8 cellular contexts compared by ENCODE assay signal in genomic region chr2:170715062-170715931, GRCh38. TPM values are rescaled to one million over a fixed set of nuclear protein-coding genes. Genes with fewer than 3 reads are reported as not detected.
A peak's percentile ranks its signal among the peaks of the same experiment; 100 is the strongest.
DNase-seq lines count a peak whose midpoint lies in the region; ATAC-seq and TF ChIP-seq lines count a peak whose summit lies in the region.

TSS of gene SP5 (plus strand) at chr2:170715337. CDS start at chr2:170715513, 176 bp downstream.

- no peak for TF ChIP-seq EP300 in upper lobe of left lung (IDR thresholded peaks at IDR 0.05)

- peaks cover 34% of the 10 kb centered on the region for H3K4me1 ChIP-seq in mononuclear cell (ENCODE audit: insufficient read depth, low read length)
- peaks cover 29 to 53% (median 34%) of the 10 kb centered on the region in 4 donors for H3K4me1 ChIP-seq in upper lobe of left lung

- H3K4me3 ChIP-seq in MG63 = peak within 1 kb of the TSS; percentile 51
- peak within 1 kb of the TSS; percentile 30 for H3K4me3 ChIP-seq in mononuclear cell (ENCODE audit: low read length)
- H3K4me3 ChIP-seq in upper lobe of left lung = peak within 1 kb of the TSS; percentile 47 to 62 (median 54)

- peak in 1 of 4 donors; percentile 37 for TF ChIP-seq POLR2A in upper lobe of left lung (IDR thresholded peaks at IDR 0.05)

- peak within 1 kb of the TSS in 3 of 4 donors; percentile 55 to 71 (median 58) for H3K27ac ChIP-seq in upper lobe of left lung

- DNase-seq in DMS79 (lab: John Stamatoyannopoulos, UW) = peak; percentile 71
- peak; percentile 34 for DNase-seq in MG63
- DNase-seq in activated CD4-positive, alpha-beta T cell treated with anti-CD3 and anti-CD28 coated beads for 4 hours = peak; percentile 22 to 26
- DNase-seq in epidermal melanocyte (ENCODE audit: insufficient read length, low spot score) = peak; percentile 60
- peak; percentile 71 to 91 for DNase-seq in upper lobe of left lung

- H3K27me3 ChIP-seq in MG63 (no peaks in the 10 kb centered on the region), mononuclear cell (ENCODE audit: insufficient read depth, low read length) (peaks cover 87% of the 10 kb centered on the region), upper lobe of left lung (peaks cover 0 to 51% (median 32%) of the 10 kb centered on the region in 4 donors)

- H3K9me3 ChIP-seq in MG63 = no peaks in the 10 kb centered on the region
- no peaks in the 10 kb centered on the region for H3K9me3 ChIP-seq in mononuclear cell (ENCODE audit: low read depth, low read length)
- H3K9me3 ChIP-seq in upper lobe of left lung = no peaks in the 10 kb centered on the region

- TF ChIP-seq CTCF in upper lobe of left lung (IDR thresholded peaks at IDR 0.05) = no peak

- no peaks in the 10 kb centered on the region for H3K36me3 ChIP-seq in MG63
- no peaks in the 10 kb centered on the region for H3K36me3 ChIP-seq in upper lobe of left lung

- WGBS in upper lobe of left lung, 2 donors = 0 to 1% methylated on average over 14 to 61 of the region's 62 CpGs

- ATAC-seq in upper lobe of left lung (ENCODE audit: low FRiP score in 2 of 2) = peak; percentile 75 to 77
- ATAC-seq in HG03439 (IDR thresholded peaks at IDR 0.05; ENCODE audit: unreplicated experiment) = no peak
- no peak for ATAC-seq in HG02885 (IDR thresholded peaks at IDR 0.05; ENCODE audit: poor library complexity, unreplicated experiment)

RNA-seq across cellular contexts. Expression of gene SP5, which starts in this region (rescaled TPM):
- total RNA-seq in MG63 (2014; rRNA removed; shearing (Covaris generic); ENCODE audit: low replicate concordance) = 0.20 and 0.39 TPM in 2 replicates
- total RNA-seq in mononuclear cell (not detected), upper lobe of left lung (1 to 10 TPM; 1.5 to 6.6 (median 4.4) TPM)

Comparison
In these comparisons a context has a peak if more than half of its experiments do, and no peak if none do; other contexts are left out.
1. Peak in DNase-seq and H3K4me3 ChIP-seq in MG63; RNA of the gene not detected or under 1 TPM.
2. DNase-seq: peak in every context shown above with its lines; median percentile 81 in upper lobe of left lung; 71 in DMS79; 60 in epidermal melanocyte; 34 in MG63; 24 in activated CD4-positive, alpha-beta T cell treated with anti-CD3 and anti-CD28 coated beads for 4 hours.
3. ATAC-seq: peak in upper lobe of left lung (2 of 2); none in HG03439 (single experiment) and HG02885 (single experiment).
4. Peak in every context shown above with its lines, with median percentiles within 50 percentile points of each other: H3K4me3 ChIP-seq.